1 cellular context compared by ENCODE assay signal in the genomic region with DNA sequence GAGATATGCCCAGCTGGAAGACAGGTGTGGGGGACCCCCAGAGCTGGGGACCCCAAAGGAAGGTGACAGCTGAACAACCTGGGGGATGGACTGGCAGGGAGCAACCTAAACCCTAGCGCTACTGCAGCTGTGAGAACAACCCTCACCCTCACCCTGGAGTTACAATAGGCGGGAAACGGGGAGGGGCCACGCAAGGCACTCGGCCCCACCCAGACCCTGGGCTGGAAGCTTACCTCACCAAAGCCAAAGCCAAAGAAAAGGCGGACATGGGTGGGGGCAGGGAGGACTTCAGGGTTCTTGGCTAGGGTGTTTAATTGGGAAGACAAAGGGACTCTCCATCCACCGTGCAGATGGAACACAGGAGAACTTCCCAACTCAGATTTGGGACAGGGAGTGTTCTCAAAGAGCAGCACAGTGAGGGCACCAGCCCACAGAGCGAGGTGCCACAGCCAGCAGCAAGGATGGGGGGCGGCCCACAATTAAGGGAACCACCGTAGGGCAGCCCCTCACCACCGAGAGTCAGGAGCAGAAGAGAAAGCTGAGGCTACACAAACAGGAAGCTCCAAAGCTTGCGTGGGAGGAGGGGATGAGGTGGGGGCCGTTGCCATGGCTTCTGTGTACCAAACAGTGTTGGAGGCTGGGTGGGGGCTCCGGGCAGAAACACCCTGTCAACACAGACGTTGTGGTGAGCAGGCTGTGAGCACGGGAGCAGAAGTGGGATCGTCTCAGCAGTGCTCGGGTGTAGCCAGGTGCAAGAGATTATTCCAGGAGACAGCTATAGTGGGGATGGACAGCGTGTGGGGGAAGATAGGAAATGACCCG.
A peak's percentile ranks its signal among the peaks of the same experiment; 100 is the strongest.
TF ChIP-seq lines count a peak whose summit lies in the region.

No MANE protein-coding gene starts in this region.

TF ChIP-seq in HEK293, 187 proteins besides CTCF, POLR2A, EP300 and RAD21 (continued from another document and continues in another):
- TF ChIP-seq ZNF658 (tag by site-specific recombination; IDR thresholded peaks at IDR 0.05) (no peak), ZNF157 (tag by site-specific recombination; IDR thresholded peaks at IDR 0.05) (no peak), ZNF629 (tag by site-specific recombination; IDR thresholded peaks at IDR 0.05) (peak; percentile 64), ZNF174 (tag by site-specific recombination; IDR thresholded peaks at IDR 0.05) (no peak), ZNF426 (tag by site-specific recombination; IDR thresholded peaks at IDR 0.05) (no peak), SP2 (tag by site-specific recombination; IDR thresholded peaks at IDR 0.05) (peak; percentile 72), ZNF302 (tag by site-specific recombination; IDR thresholded peaks at IDR 0.05; ENCODE audit: low read depth) (no peak), ZNF791 (tag by site-specific recombination; IDR thresholded peaks at IDR 0.05) (no peak), TCF7L2 (IDR thresholded peaks at IDR 0.05; ENCODE audit: borderline replicate concordance, low read depth, low read length) (no peak), GLI4 (tag by site-specific recombination; IDR thresholded peaks at IDR 0.05) (no peak), EGR2 (tag by site-specific recombination; IDR thresholded peaks at IDR 0.05; ENCODE audit: low read depth) (peak; percentile 80), ZNF785 (tag by site-specific recombination; IDR thresholded peaks at IDR 0.05) (no peak), YY1 (tag by site-specific recombination; IDR thresholded peaks at IDR 0.05) (no peak), ZFP3 (tag by site-specific recombination; IDR thresholded peaks at IDR 0.05; ENCODE audit: low read depth) (no peak), PRDM1 (tag by site-specific recombination; IDR thresholded peaks at IDR 0.05) (peak; percentile 19; the same call in 1 of the 2 replicates), REPIN1 (tag by site-specific recombination; IDR thresholded peaks at IDR 0.05; ENCODE audit: low read depth) (no peak), ZNF514 (tag by site-specific recombination; IDR thresholded peaks at IDR 0.05) (no peak), ZNF169 (tag by site-specific recombination; IDR thresholded peaks at IDR 0.05) (no peak), ZBTB7A (tag by site-specific recombination; IDR thresholded peaks at IDR 0.05; ENCODE audit: low read depth) (no peak), ZNF501 (tag by site-specific recombination; IDR thresholded peaks at IDR 0.05) (peak; percentile 29; the same call in 1 of the 2 replicates), IKZF3 (tag by site-specific recombination; IDR thresholded peaks at IDR 0.05) (peak; percentile 79), RBAK (tag by site-specific recombination; IDR thresholded peaks at IDR 0.05) (no peak)
- TF ChIP-seq, protein P1, sequence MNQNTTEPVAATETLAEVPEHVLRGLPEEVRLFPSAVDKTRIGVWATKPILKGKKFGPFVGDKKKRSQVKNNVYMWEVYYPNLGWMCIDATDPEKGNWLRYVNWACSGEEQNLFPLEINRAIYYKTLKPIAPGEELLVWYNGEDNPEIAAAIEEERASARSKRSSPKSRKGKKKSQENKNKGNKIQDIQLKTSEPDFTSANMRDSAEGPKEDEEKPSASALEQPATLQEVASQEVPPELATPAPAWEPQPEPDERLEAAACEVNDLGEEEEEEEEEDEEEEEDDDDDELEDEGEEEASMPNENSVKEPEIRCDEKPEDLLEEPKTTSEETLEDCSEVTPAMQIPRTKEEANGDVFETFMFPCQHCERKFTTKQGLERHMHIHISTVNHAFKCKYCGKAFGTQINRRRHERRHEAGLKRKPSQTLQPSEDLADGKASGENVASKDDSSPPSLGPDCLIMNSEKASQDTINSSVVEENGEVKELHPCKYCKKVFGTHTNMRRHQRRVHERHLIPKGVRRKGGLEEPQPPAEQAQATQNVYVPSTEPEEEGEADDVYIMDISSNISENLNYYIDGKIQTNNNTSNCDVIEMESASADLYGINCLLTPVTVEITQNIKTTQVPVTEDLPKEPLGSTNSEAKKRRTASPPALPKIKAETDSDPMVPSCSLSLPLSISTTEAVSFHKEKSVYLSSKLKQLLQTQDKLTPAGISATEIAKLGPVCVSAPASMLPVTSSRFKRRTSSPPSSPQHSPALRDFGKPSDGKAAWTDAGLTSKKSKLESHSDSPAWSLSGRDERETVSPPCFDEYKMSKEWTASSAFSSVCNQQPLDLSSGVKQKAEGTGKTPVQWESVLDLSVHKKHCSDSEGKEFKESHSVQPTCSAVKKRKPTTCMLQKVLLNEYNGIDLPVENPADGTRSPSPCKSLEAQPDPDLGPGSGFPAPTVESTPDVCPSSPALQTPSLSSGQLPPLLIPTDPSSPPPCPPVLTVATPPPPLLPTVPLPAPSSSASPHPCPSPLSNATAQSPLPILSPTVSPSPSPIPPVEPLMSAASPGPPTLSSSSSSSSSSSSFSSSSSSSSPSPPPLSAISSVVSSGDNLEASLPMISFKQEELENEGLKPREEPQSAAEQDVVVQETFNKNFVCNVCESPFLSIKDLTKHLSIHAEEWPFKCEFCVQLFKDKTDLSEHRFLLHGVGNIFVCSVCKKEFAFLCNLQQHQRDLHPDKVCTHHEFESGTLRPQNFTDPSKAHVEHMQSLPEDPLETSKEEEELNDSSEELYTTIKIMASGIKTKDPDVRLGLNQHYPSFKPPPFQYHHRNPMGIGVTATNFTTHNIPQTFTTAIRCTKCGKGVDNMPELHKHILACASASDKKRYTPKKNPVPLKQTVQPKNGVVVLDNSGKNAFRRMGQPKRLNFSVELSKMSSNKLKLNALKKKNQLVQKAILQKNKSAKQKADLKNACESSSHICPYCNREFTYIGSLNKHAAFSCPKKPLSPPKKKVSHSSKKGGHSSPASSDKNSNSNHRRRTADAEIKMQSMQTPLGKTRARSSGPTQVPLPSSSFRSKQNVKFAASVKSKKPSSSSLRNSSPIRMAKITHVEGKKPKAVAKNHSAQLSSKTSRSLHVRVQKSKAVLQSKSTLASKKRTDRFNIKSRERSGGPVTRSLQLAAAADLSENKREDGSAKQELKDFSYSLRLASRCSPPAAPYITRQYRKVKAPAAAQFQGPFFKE (tag by site-specific recombination; IDR thresholded peaks at IDR 0.05; ENCODE audit: borderline replicate concordance): no peak
- TF ChIP-seq, protein P2, sequence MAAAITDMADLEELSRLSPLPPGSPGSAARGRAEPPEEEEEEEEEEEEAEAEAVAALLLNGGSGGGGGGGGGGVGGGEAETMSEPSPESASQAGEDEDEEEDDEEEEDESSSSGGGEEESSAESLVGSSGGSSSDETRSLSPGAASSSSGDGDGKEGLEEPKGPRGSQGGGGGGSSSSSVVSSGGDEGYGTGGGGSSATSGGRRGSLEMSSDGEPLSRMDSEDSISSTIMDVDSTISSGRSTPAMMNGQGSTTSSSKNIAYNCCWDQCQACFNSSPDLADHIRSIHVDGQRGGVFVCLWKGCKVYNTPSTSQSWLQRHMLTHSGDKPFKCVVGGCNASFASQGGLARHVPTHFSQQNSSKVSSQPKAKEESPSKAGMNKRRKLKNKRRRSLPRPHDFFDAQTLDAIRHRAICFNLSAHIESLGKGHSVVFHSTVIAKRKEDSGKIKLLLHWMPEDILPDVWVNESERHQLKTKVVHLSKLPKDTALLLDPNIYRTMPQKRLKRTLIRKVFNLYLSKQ (tag by site-specific recombination; IDR thresholded peaks at IDR 0.05; ENCODE audit: borderline replicate concordance): no peak
- TF ChIP-seq, protein P3, sequence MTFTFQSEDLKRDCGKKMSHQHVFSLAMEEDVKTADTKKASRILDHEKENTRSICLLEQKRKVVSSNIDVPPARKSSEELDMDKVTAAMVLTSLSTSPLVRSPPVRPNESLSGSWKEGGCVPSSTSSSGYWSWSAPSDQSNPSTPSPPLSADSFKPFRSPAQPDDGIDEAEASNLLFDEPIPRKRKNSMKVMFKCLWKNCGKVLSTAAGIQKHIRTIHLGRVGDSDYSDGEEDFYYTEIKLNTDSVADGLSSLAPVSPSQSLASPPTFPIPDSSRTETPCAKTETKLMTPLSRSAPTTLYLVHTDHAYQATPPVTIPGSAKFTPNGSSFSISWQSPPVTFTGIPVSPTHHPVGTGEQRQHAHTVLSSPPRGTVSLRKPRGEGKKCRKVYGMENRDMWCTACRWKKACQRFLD (tag by site-specific recombination; IDR thresholded peaks at IDR 0.05): no peak
- TF ChIP-seq, protein P4, sequence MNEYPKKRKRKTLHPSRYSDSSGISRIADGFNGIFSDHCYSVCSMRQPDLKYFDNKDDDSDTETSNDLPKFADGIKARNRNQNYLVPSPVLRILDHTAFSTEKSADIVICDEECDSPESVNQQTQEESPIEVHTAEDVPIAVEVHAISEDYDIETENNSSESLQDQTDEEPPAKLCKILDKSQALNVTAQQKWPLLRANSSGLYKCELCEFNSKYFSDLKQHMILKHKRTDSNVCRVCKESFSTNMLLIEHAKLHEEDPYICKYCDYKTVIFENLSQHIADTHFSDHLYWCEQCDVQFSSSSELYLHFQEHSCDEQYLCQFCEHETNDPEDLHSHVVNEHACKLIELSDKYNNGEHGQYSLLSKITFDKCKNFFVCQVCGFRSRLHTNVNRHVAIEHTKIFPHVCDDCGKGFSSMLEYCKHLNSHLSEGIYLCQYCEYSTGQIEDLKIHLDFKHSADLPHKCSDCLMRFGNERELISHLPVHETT (tag by site-specific recombination; IDR thresholded peaks at IDR 0.05): 0 out of 2 replicates have a peak, but pooled peaks have one; percentile 15
- TF ChIP-seq, protein P5, sequence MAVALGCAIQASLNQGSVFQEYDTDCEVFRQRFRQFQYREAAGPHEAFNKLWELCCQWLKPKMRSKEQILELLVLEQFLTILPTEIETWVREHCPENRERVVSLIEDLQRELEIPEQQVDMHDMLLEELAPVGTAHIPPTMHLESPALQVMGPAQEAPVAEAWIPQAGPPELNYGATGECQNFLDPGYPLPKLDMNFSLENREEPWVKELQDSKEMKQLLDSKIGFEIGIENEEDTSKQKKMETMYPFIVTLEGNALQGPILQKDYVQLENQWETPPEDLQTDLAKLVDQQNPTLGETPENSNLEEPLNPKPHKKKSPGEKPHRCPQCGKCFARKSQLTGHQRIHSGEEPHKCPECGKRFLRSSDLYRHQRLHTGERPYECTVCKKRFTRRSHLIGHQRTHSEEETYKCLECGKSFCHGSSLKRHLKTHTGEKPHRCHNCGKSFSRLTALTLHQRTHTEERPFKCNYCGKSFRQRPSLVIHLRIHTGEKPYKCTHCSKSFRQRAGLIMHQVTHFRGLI (tag by site-specific recombination; IDR thresholded peaks at IDR 0.05): no peak
- TF ChIP-seq, protein P6, sequence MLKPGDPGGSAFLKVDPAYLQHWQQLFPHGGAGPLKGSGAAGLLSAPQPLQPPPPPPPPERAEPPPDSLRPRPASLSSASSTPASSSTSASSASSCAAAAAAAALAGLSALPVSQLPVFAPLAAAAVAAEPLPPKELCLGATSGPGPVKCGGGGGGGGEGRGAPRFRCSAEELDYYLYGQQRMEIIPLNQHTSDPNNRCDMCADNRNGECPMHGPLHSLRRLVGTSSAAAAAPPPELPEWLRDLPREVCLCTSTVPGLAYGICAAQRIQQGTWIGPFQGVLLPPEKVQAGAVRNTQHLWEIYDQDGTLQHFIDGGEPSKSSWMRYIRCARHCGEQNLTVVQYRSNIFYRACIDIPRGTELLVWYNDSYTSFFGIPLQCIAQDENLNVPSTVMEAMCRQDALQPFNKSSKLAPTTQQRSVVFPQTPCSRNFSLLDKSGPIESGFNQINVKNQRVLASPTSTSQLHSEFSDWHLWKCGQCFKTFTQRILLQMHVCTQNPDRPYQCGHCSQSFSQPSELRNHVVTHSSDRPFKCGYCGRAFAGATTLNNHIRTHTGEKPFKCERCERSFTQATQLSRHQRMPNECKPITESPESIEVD (tag by site-specific recombination; IDR thresholded peaks at IDR 0.05): no peak
- TF ChIP-seq, protein P7, sequence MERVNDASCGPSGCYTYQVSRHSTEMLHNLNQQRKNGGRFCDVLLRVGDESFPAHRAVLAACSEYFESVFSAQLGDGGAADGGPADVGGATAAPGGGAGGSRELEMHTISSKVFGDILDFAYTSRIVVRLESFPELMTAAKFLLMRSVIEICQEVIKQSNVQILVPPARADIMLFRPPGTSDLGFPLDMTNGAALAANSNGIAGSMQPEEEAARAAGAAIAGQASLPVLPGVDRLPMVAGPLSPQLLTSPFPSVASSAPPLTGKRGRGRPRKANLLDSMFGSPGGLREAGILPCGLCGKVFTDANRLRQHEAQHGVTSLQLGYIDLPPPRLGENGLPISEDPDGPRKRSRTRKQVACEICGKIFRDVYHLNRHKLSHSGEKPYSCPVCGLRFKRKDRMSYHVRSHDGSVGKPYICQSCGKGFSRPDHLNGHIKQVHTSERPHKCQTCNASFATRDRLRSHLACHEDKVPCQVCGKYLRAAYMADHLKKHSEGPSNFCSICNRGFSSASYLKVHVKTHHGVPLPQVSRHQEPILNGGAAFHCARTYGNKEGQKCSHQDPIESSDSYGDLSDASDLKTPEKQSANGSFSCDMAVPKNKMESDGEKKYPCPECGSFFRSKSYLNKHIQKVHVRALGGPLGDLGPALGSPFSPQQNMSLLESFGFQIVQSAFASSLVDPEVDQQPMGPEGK (tag by site-specific recombination; IDR thresholded peaks at IDR 0.05): peak; percentile 78
- TF ChIP-seq, protein P8, sequence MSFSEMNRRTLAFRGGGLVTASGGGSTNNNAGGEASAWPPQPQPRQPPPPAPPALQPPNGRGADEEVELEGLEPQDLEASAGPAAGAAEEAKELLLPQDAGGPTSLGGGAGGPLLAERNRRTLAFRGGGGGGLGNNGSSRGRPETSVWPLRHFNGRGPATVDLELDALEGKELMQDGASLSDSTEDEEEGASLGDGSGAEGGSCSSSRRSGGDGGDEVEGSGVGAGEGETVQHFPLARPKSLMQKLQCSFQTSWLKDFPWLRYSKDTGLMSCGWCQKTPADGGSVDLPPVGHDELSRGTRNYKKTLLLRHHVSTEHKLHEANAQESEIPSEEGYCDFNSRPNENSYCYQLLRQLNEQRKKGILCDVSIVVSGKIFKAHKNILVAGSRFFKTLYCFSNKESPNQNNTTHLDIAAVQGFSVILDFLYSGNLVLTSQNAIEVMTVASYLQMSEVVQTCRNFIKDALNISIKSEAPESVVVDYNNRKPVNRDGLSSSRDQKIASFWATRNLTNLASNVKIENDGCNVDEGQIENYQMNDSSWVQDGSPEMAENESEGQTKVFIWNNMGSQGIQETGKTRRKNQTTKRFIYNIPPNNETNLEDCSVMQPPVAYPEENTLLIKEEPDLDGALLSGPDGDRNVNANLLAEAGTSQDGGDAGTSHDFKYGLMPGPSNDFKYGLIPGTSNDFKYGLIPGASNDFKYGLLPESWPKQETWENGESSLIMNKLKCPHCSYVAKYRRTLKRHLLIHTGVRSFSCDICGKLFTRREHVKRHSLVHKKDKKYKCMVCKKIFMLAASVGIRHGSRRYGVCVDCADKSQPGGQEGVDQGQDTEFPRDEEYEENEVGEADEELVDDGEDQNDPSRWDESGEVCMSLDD (tag by site-specific recombination; IDR thresholded peaks at IDR 0.05): peak; percentile 61; the same call in 1 of the 2 replicates
